In the genomic region with DNA sequence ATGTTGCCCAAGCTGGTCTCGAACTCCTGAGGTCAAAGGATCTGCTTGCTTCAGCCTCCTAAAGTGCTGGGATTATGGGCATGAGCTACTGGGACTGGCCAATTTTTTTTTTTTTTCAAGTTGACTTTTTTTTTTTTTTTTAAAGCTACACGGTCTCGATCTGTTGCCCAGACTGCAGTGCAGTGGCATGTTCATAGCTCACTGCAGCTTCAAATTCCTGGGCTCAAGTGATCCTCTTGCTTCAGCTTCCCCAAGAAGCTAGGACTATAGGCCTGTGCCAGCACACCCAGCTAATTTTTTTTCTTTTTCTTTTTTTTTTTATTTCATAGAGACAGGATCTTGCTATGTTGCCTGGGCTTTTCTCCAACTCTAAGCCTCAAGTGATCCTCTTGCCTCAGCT, we compare ENCODE assay signal across 15 cellular contexts. TPM values are rescaled to one million over a fixed set of nuclear protein-coding genes. Genes with fewer than 3 reads are reported as not detected.
DNase-seq lines count a peak whose midpoint lies in the region; ATAC-seq and TF ChIP-seq lines count a peak whose summit lies in the region.
"Had no signal": no experiment of that assay in that cellular context is flagged by ENCODE, and none has a peak within 500 bp of the region (broad histone marks: within the 10 kb centered on the region; RNA-seq: fewer than 3 reads in every experiment).

No MANE protein-coding gene starts in this region.

- H2BK120ac ChIP-seq in neuronal stem cell (ENCODE audit: low read depth, low read length) = no peak overlapping the region

- H3K23ac ChIP-seq in neuronal stem cell (ENCODE audit: low read depth, low read length, poor library complexity) = no peak overlapping the region

- H3K27ac ChIP-seq in HEK293 (ENCODE audit: extremely low read depth, low read depth, low read length) (no peak overlapping the region), left lung (no peak overlapping the region), neuronal stem cell (replicated peaks; ENCODE audit: low read length) (no peak overlapping the region), esophagus squamous epithelium (peak overlapping the region in 2 of 4 donors; percentile 0 to 26)
- H3K27ac ChIP-seq: BLaER1, epithelial cell of prostate, Peyer's patch had no signal

- no peak for TF ChIP-seq POLR2A in esophagus squamous epithelium (IDR thresholded peaks at IDR 0.05)

- no peak overlapping the region for H2BK5ac ChIP-seq in neuronal stem cell (ENCODE audit: low read length)

- TF ChIP-seq CTCF in AG09309 (IDR thresholded peaks at IDR 0.05; ENCODE audit: control insufficient read depth, insufficient read depth, low read depth, low read length, missing control alignments) (no peak), HEK293 (tag by site-specific recombination; IDR thresholded peaks at IDR 0.05) (no peak), choroid plexus epithelial cell (conservative IDR thresholded peaks at IDR 0.05; ENCODE audit: low read depth, low read length) (no peak), left lung (IDR thresholded peaks at IDR 0.05) (no peak), esophagus squamous epithelium (IDR thresholded peaks at IDR 0.05) (no peak)

- H3K9ac ChIP-seq in neuronal stem cell (ENCODE audit: low read depth, low read length, poor library complexity) = no peak overlapping the region
- H3K9ac ChIP-seq: BLaER1 had no signal

- H3K4me1 ChIP-seq in HEK293 (ENCODE audit: control insufficient read depth, insufficient read depth, low read length) (peaks cover 3% of the 10 kb centered on the region), left lung (peaks cover 0 to 50% of the 10 kb centered on the region in 2 donors), neuronal stem cell (ENCODE audit: control insufficient read depth in 2 of 2, insufficient read depth in 1 of 2, low read depth in 1 of 2, low read length in 2 of 2) (peaks cover 3 to 32% of the 10 kb centered on the region in 2 donors), esophagus squamous epithelium (peaks cover 14 to 95% (median 49%) of the 10 kb centered on the region in 3 donors)

- H3K27me3 ChIP-seq in left lung = no peaks in the 10 kb centered on the region
- no peaks in the 10 kb centered on the region for H3K27me3 ChIP-seq in neuronal stem cell (ENCODE audit: control insufficient read depth in 3 of 3, insufficient read depth in 3 of 3, low read depth in 1 of 3, low read length in 3 of 3)
- no peaks in the 10 kb centered on the region for H3K27me3 ChIP-seq in esophagus squamous epithelium
- H3K27me3 ChIP-seq: BLaER1, Peyer's patch had no signal

- H2AK5ac ChIP-seq in neuronal stem cell (ENCODE audit: low read depth, low read length) = no peak overlapping the region

- CTCF ChIA-PET in HEK293 (lab: Yijun Ruan, JAX) = interaction anchor here (0.6 to 0.7 kb wide), 3 partner anchors 56 to 1293 kb away, joined by 3 to 7 read pairs (median 4); no protein-coding TSS in a partner anchor

- ATAC-seq in left lung = peak; percentile 88

- H3K4ac ChIP-seq in neuronal stem cell (ENCODE audit: low read length) = no peak overlapping the region

- H2BK15ac ChIP-seq in neuronal stem cell (ENCODE audit: low read length) = no peak overlapping the region

- H3K9me3 ChIP-seq in HEK293 (ENCODE audit: control insufficient read depth, insufficient read depth, low read depth, low read length) (no peaks in the 10 kb centered on the region), left lung (no peaks in the 10 kb centered on the region), neuronal stem cell (replicated peaks in 1 of 2; ENCODE audit: control insufficient read depth in 2 of 2, insufficient read depth in 1 of 2, low read depth in 1 of 2, low read length in 2 of 2) (no peaks in the 10 kb centered on the region), esophagus squamous epithelium (no peaks in the 10 kb centered on the region)
- H3K9me3 ChIP-seq: BLaER1, Peyer's patch had no signal

- H3K36me3 ChIP-seq in HEK293 (ENCODE audit: control insufficient read depth in 2 of 2, insufficient read depth in 1 of 2, low read length in 2 of 2) = no peaks in the 10 kb centered on the region
- no peaks in the 10 kb centered on the region for H3K36me3 ChIP-seq in left lung
- no peaks in the 10 kb centered on the region for H3K36me3 ChIP-seq in neuronal stem cell (replicated peaks in 1 of 2; ENCODE audit: control insufficient read depth in 2 of 2, insufficient read depth in 2 of 2, low read length in 2 of 2)
- no peaks in the 10 kb centered on the region for H3K36me3 ChIP-seq in esophagus squamous epithelium
- H3K36me3 ChIP-seq: Peyer's patch had no signal

- H2AFZ ChIP-seq in neuronal stem cell (ENCODE audit: low read length) = no peak overlapping the region

- H3K4me2 ChIP-seq in neuronal stem cell (ENCODE audit: insufficient read depth, low read length, poor library complexity, severe bottlenecking) = no peak overlapping the region
- H3K4me2 ChIP-seq: BLaER1 had no signal

- no peak overlapping the region for H4K8ac ChIP-seq in neuronal stem cell (ENCODE audit: low read depth, low read length)

- WGBS in neuronal stem cell (ENCODE audit: extremely low coverage in 2 of 2, insufficient read length in 2 of 2, insufficient replicate concordance in 1 of 2), 2 donors = no CpG with 5 or more reads among the region's 3 CpGs
- 23 to 50% methylated on average over 3 of the region's 3 CpGs for WGBS in esophagus squamous epithelium, 2 donors

- no peak overlapping the region for H4K91ac ChIP-seq in neuronal stem cell (ENCODE audit: low read depth, low read length, poor library complexity)

- DNase-seq in AG09309 (ENCODE audit: low read depth) = peak; percentile 55
- DNase-seq in choroid plexus epithelial cell (ENCODE audit: low read depth) = peak; percentile 56
- no peak for DNase-seq in left lung
- DNase-seq in neuronal stem cell (ENCODE audit: low spot score) = no peak
- DNase-seq in ureter (ENCODE audit: low spot score) = no peak
- no peak for DNase-seq in esophagus squamous epithelium (lab: John Stamatoyannopoulos, UW)
- no peak for DNase-seq in pons (ENCODE audit: low spot score)
- DNase-seq: activated CD4-positive, alpha-beta T cell treated with anti-CD3 and anti-CD28 coated beads, Interleukin-2, amount 50 U/mL, for 1 hour; NCI-H146; NCI-H510A; Peyer's patch; posterior cingulate gyrus had no signal

- POLR2A ChIA-PET in HEK293 (lab: Yijun Ruan, JAX) = interaction anchor here (0.6 kb wide), 1 partner anchor 1885 kb away, joined by 3 read pairs; no protein-coding TSS in a partner anchor

- H3K4me3 ChIP-seq in AG09309 (ENCODE audit: control insufficient read depth, low read depth, low read length) = no peak overlapping the region
- H3K4me3 ChIP-seq in HEK293 (ENCODE audit: low read depth, low read length) = no peak overlapping the region
- H3K4me3 ChIP-seq in choroid plexus epithelial cell (ENCODE audit: low read depth, low read length) = no peak overlapping the region
- H3K4me3 ChIP-seq in left lung = no peak overlapping the region
- no peak overlapping the region for H3K4me3 ChIP-seq in neuronal stem cell (ENCODE audit: low read length in 2 of 2)
- H3K4me3 ChIP-seq in esophagus squamous epithelium = no peak overlapping the region
- H3K4me3 ChIP-seq: BLaER1, Peyer's patch had no signal

- no peak overlapping the region for H3K18ac ChIP-seq in neuronal stem cell (ENCODE audit: low read length)

- no peak overlapping the region for H3K14ac ChIP-seq in neuronal stem cell (ENCODE audit: low read length)

- H3K79me1 ChIP-seq in neuronal stem cell (ENCODE audit: low read depth, low read length) = peaks cover 4% of the 10 kb centered on the region

- intact Hi-C loops in left lung (cut with DNase I) (no loop called here), esophagus squamous epithelium (cut with DNase I) (no loop called here)

- no peak overlapping the region for H2BK12ac ChIP-seq in neuronal stem cell (ENCODE audit: low read length)

TF ChIP-seq in HEK293, 187 proteins besides CTCF, POLR2A, EP300 and RAD21:
- TF ChIP-seq, protein P1, sequence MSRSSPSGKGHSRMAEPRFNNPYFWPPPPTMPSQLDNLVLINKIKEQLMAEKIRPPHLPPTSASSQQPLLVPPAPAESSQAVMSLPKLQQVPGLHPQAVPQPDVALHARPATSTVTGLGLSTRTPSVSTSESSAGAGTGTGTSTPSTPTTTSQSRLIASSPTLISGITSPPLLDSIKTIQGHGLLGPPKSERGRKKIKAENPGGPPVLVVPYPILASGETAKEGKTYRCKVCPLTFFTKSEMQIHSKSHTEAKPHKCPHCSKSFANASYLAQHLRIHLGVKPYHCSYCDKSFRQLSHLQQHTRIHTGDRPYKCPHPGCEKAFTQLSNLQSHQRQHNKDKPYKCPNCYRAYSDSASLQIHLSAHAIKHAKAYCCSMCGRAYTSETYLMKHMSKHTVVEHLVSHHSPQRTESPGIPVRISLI (tag by site-specific recombination; IDR thresholded peaks at IDR 0.05) = peak; percentile 85; the same call in 1 of the 2 replicates
- TF ChIP-seq ZNF2 (tag by site-specific recombination; IDR thresholded peaks at IDR 0.05) (no peak), MEIS1 (CRISPR knock-in tag; IDR thresholded peaks at IDR 0.05; ENCODE audit: borderline replicate concordance) (no peak)
TF ChIP-seq in HEK293: peak in this region for 1.

RNA-seq across cellular contexts. Expression of gene NCOA3, which starts 59.5 kb away (rescaled TPM):
- total RNA-seq in left lung (10 to 100 TPM; 34.5 to 41.4 TPM), ureter (60.0 TPM), esophagus squamous epithelium (10 to 100 TPM; 26.7 to 40.2 (median 34.5) TPM)
- 12.4 TPM for polyA plus RNA-seq in neuronal stem cell (2013, experiment 1 of 2)
- 13.0 TPM for polyA plus RNA-seq in neuronal stem cell (2013, experiment 2 of 2)

Comparison
In these comparisons a context has a peak if more than half of its experiments do, and no peak if none do; other contexts are left out.
1. DNase-seq: peak in AG09309 (single experiment) and choroid plexus epithelial cell (single experiment); none in left lung (0 of 2), neuronal stem cell (single experiment), ureter (single experiment), esophagus squamous epithelium (single experiment) and pons (single experiment).